In the genomic region with DNA sequence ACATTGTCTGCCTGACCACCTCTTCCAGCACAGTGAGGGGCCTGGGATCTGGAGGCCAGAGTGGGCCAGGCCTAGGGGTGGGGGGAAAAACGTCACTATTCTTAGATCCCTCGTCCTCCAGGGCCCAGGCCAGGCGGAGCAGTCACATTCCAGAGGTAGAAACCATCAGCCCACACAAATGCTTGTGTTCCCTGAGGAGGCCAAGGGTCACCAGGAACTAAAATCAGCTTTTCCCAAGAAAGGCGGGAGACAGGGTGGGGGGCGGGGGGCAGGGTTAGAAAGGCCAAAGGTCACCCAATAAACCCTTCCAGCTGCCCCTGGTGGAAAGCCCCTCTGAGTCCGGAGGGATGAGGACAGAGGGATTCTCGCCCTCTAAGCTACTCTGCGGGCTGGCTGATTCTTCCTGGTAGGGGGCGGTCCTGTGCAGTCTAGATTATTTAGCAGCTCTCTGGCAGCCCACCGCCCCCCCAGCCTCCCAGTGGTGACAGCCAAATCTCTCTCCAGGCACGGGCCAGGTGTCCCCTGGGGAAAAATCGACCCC, we compare ENCODE assay signal across 20 cellular contexts. TPM values are rescaled to one million over a fixed set of nuclear protein-coding genes. Genes with fewer than 3 reads are reported as not detected.
DNase-seq lines count a peak whose midpoint lies in the region; ATAC-seq, FAIRE-seq and TF ChIP-seq lines count a peak whose summit lies in the region.
"Had no signal": no experiment of that assay in that cellular context is flagged by ENCODE, and none has a peak within 500 bp of the region (broad histone marks: within the 10 kb centered on the region; RNA-seq: fewer than 3 reads in every experiment).

No MANE protein-coding gene starts in this region.

- intact Hi-C loops in natural killer cell (cut with micrococcal nuclease), result no loop called here
- intact Hi-C loops in HepG2 (cut with micrococcal nuclease; ENCODE audit: unreplicated experiment), result no loop called here
- intact Hi-C loops in uterus (cut with DNase I; ENCODE audit: low total_unique reads), result no loop called here

- no TSS peak for BruUV-seq in HepG2 (replicated peaks; lab: Mats Ljungman, UMichigan)

- no peaks in the 10 kb centered on the region for H4K20me1 ChIP-seq in HepG2 (ENCODE audit: insufficient read depth, low read length)

- 0 out of 2 replicates have a peak overlapping the region, but pooled peaks have one; percentile 8 for H3K9ac ChIP-seq in HepG2 (ENCODE audit: insufficient read depth, low read depth, low read length)

- in situ Hi-C loops in HepG2 (cut with HindIII; ENCODE audit: extremely low pct_ligation_motif_present, low pct_unique_long_range_greater_than_20kb), result no loop called here

- H3K36me3 ChIP-seq in HepG2 (replicated peaks in 1 of 2; ENCODE audit: control insufficient read depth in 1 of 2, insufficient read depth in 2 of 2, low read length in 2 of 2) (no peaks in the 10 kb centered on the region), MG63 (no peaks in the 10 kb centered on the region), uterus (no peaks in the 10 kb centered on the region)
- H3K36me3 ChIP-seq: spleen had no signal

- no peak for ATAC-seq in natural killer cell treated with Interleukin-12 subunit alpha and Interleukin-12 subunit beta and Interleukin-15 and Interleukin-18, amount 100 ng/mL, for 72 hours
- ATAC-seq in natural killer cell, result no peak
- ATAC-seq in HepG2, result peak; percentile 71
- ATAC-seq: activated naive CD8-positive, alpha-beta T cell treated with anti-CD3 and anti-CD28 coated beads, Interleukin-2, amount 50 U/mL, for 24 hours had no signal

- H3K4me1 Mint-ChIP-seq in natural killer cell treated with Interleukin-12 subunit alpha and Interleukin-12 subunit beta and Interleukin-15 and Interleukin-18, amount 100 ng/mL, for 72 hours (ENCODE audit: low read depth in 2 of 2), result no peaks in the 10 kb centered on the region
- H3K4me1 Mint-ChIP-seq in natural killer cell (no peaks in the 10 kb centered on the region), type B pancreatic cell (ENCODE audit: unreplicated experiment) (peaks cover 16% of the 10 kb centered on the region)
- H3K4me1 Mint-ChIP-seq: activated naive CD8-positive, alpha-beta T cell treated with anti-CD3 and anti-CD28 coated beads, Interleukin-2, amount 50 U/mL, for 24 hours had no signal

- H3K36me3 Mint-ChIP-seq in natural killer cell treated with Interleukin-12 subunit alpha and Interleukin-12 subunit beta and Interleukin-15 and Interleukin-18, amount 100 ng/mL, for 72 hours, result no peaks in the 10 kb centered on the region
- no peaks in the 10 kb centered on the region for H3K36me3 Mint-ChIP-seq in natural killer cell
- H3K36me3 Mint-ChIP-seq in type B pancreatic cell, result no peaks in the 10 kb centered on the region

- TF ChIP-seq RAD21 in HepG2 (CRISPR knock-in tag; IDR thresholded peaks at IDR 0.05), result no peak

- no peak overlapping the region for H3K4me3 Mint-ChIP-seq in natural killer cell treated with Interleukin-12 subunit alpha and Interleukin-12 subunit beta and Interleukin-15 and Interleukin-18, amount 100 ng/mL, for 72 hours
- H3K4me3 Mint-ChIP-seq in natural killer cell (no peak overlapping the region), type B pancreatic cell (no peak overlapping the region)
- H3K4me3 Mint-ChIP-seq: activated naive CD8-positive, alpha-beta T cell treated with anti-CD3 and anti-CD28 coated beads, Interleukin-2, amount 50 U/mL, for 24 hours had no signal

- no peak for TF ChIP-seq EP300 in HepG2 (IDR thresholded peaks at IDR 0.05; ENCODE audit: low read depth in 2 of 2, low read length in 2 of 2)
- TF ChIP-seq EP300 in HepG2 (CRISPR knock-in tag; IDR thresholded peaks at IDR 0.05; ENCODE audit: borderline replicate concordance), result no peak

- DNase-seq in natural killer cell treated with Interleukin-12 subunit alpha and Interleukin-12 subunit beta and Interleukin-15 and Interleukin-18, amount 100 ng/mL, for 72 hours (ENCODE audit: low spot score), result peak; percentile 57
- DNase-seq in natural killer cell, result no peak
- peak; percentile 49 for DNase-seq in cerebellar cortex (ENCODE audit: low spot score)
- no peak for DNase-seq in HepG2 (ENCODE audit: low spot score)
- no peak for DNase-seq in type B pancreatic cell (ENCODE audit: extremely low spot score, unreplicated experiment)
- DNase-seq in MG63, result no peak
- no peak for DNase-seq in NCI-H1105 (lab: John Stamatoyannopoulos, UW)
- no peak for DNase-seq in uterus
- DNase-seq: activated CD4-positive, alpha-beta T cell treated with anti-CD3 and anti-CD28 coated beads for 48 hours; activated naive CD8-positive, alpha-beta T cell treated with anti-CD3 and anti-CD28 coated beads, Interleukin-2, amount 50 U/mL, for 24 hours; activated T-cell treated with anti-CD3 and anti-CD28 coated beads, Interleukin-2, amount 50 U/mL, for 1 hour; erythroblast; NCI-H187; NCI-H748 treated with DMSO at 0.1 percent for 48 hours; T-helper 2 cell had no signal

- no peak overlapping the region for H2AFZ ChIP-seq in HepG2 (ENCODE audit: low read length)

- no peak overlapping the region for H3K27ac Mint-ChIP-seq in natural killer cell treated with Interleukin-12 subunit alpha and Interleukin-12 subunit beta and Interleukin-15 and Interleukin-18, amount 100 ng/mL, for 72 hours
- no peak overlapping the region for H3K27ac Mint-ChIP-seq in natural killer cell
- peak overlapping the region; percentile 26 for H3K27ac Mint-ChIP-seq in type B pancreatic cell
- H3K27ac Mint-ChIP-seq: activated naive CD8-positive, alpha-beta T cell treated with anti-CD3 and anti-CD28 coated beads, Interleukin-2, amount 50 U/mL, for 24 hours had no signal

- H3K27ac ChIP-seq in HepG2 (ENCODE audit: extremely low read length, insufficient read depth, low read length) (no peak overlapping the region), uterus (no peak overlapping the region)
- H3K27ac ChIP-seq: spleen had no signal

- FAIRE-seq in HepG2 (lab: Jason Lieb, UNC), result peak; percentile 23
- FAIRE-seq: colon had no signal

- H3K9me3 ChIP-seq in HepG2 (ENCODE audit: low read length) (no peaks in the 10 kb centered on the region), MG63 (no peaks in the 10 kb centered on the region), uterus (no peaks in the 10 kb centered on the region)
- H3K9me3 ChIP-seq: spleen had no signal

- CTCF ChIA-PET in HepG2 (lab: Yijun Ruan, JAX; ENCODE audit: low intra/inter-chr PET ratio, low total read pairs), result no interaction called here

- H3K4me1 ChIP-seq in HepG2 (ENCODE audit: insufficient read depth, low read length), result peaks cover 47% of the 10 kb centered on the region
- no peaks in the 10 kb centered on the region for H3K4me1 ChIP-seq in uterus
- H3K4me1 ChIP-seq: spleen had no signal

- peak overlapping the region; percentile 72 for H3K4me2 ChIP-seq in HepG2 (ENCODE audit: low read depth, low read length)

- TF ChIP-seq POLR2A in HepG2 (IDR thresholded peaks at IDR 0.05; ENCODE audit: insufficient read depth in 1 of 2, low read depth in 2 of 2, low read length in 2 of 2) (no peak), uterus (IDR thresholded peaks at IDR 0.05) (no peak)

- H3K27me3 ChIP-seq in HepG2 (ENCODE audit: control insufficient read depth in 1 of 2, insufficient read depth in 2 of 2, low read length in 2 of 2), result no peaks in the 10 kb centered on the region; a peak in 3 of 5 replicates
- no peaks in the 10 kb centered on the region; the same call in 1 of the 2 replicates for H3K27me3 ChIP-seq in MG63
- H3K27me3 ChIP-seq in uterus, result no peaks in the 10 kb centered on the region

- peak overlapping the region in 1 of 3 experiments; percentile 25; a peak in 2 of 6 replicates for H3K4me3 ChIP-seq in HepG2 (replicated peaks in 1 of 3; ENCODE audit: insufficient read depth in 1 of 3, low read depth in 2 of 3, low read length in 3 of 3)
- no peak overlapping the region for H3K4me3 ChIP-seq in MG63
- H3K4me3 ChIP-seq in uterus, result no peak overlapping the region
- H3K4me3 ChIP-seq: spleen had no signal

- TF ChIP-seq CTCF in natural killer cell (IDR thresholded peaks at IDR 0.05), result no peak
- peak; percentile 46 for TF ChIP-seq CTCF in HepG2 (CRISPR knock-in tag; IDR thresholded peaks at IDR 0.05)
- peak; percentile 25 for TF ChIP-seq CTCF in type B pancreatic cell (conservative IDR thresholded peaks at IDR 0.05)
- no peak for TF ChIP-seq CTCF in uterus (IDR thresholded peaks at IDR 0.05)

- H3K27me3 Mint-ChIP-seq in natural killer cell treated with Interleukin-12 subunit alpha and Interleukin-12 subunit beta and Interleukin-15 and Interleukin-18, amount 100 ng/mL, for 72 hours, result peaks cover 0 to 3% of the 10 kb centered on the region in 2 donors
- H3K27me3 Mint-ChIP-seq in natural killer cell (ENCODE audit: low read depth in 2 of 2) (no peaks in the 10 kb centered on the region), type B pancreatic cell (no peaks in the 10 kb centered on the region)
- H3K27me3 Mint-ChIP-seq: activated naive CD8-positive, alpha-beta T cell treated with anti-CD3 and anti-CD28 coated beads, Interleukin-2, amount 50 U/mL, for 24 hours had no signal

- H3K9me3 Mint-ChIP-seq in natural killer cell treated with Interleukin-12 subunit alpha and Interleukin-12 subunit beta and Interleukin-15 and Interleukin-18, amount 100 ng/mL, for 72 hours, result no peaks in the 10 kb centered on the region
- H3K9me3 Mint-ChIP-seq in natural killer cell, result no peaks in the 10 kb centered on the region
- H3K9me3 Mint-ChIP-seq in type B pancreatic cell, result no peaks in the 10 kb centered on the region
- H3K9me3 Mint-ChIP-seq: activated naive CD8-positive, alpha-beta T cell treated with anti-CD3 and anti-CD28 coated beads, Interleukin-2, amount 50 U/mL, for 24 hours had no signal

- POLR2A ChIA-PET in HepG2 (lab: Yijun Ruan, JAX), result no interaction called here

- no peaks in the 10 kb centered on the region for H3K79me2 ChIP-seq in HepG2 (ENCODE audit: insufficient read depth, low read length)

- WGBS in HepG2 (ENCODE audit: low lambda C conversion rate), result 0% methylated on average over 2 of the region's 12 CpGs

RNA-seq across cellular contexts. Expression of a gene that starts 23.5 kb away (rescaled TPM):
- total RNA-seq in natural killer cell treated with Interleukin-12 subunit alpha and Interleukin-12 subunit beta and Interleukin-15 and Interleukin-18, amount 100 ng/mL, for 72 hours, result under 1 TPM in 1 of 2 donors, not detected in 1; 0.71 TPM
- under 1 TPM in 1 of 3 donors, not detected in 2; 0.28 TPM for total RNA-seq in natural killer cell
- total RNA-seq in HepG2 (2016; rRNA removed; fragmentation: Illumina TruSeq; extraction: Trizol), result not detected in 2 replicates
- not detected in 2 replicates for total RNA-seq in HepG2 (2016; cell fraction: cytosol; rRNA removed; fragmentation: Illumina TruSeq; extraction: Trizol; ENCODE audit: low read depth)
- not detected in 2 replicates for total RNA-seq in HepG2 (2016; cell fraction: insoluble cytoplasmic fraction; rRNA removed; fragmentation: Illumina TruSeq; extraction: Trizol)
- total RNA-seq in HepG2 (2016; cell fraction: membrane; rRNA removed; fragmentation: Illumina TruSeq; extraction: Trizol), result not detected in 2 replicates
- total RNA-seq in HepG2 (2016; cell fraction: nucleus; rRNA removed; fragmentation: Illumina TruSeq; extraction: Trizol), result not detected in 2 replicates
- polyA plus RNA-seq in HepG2 (2011; rRNA removed), result not detected in 2 replicates
- not detected in 2 replicates for polyA plus RNA-seq in HepG2 (2011; cell fraction: cytosol; rRNA removed)
- polyA plus RNA-seq in HepG2 (2011; cell fraction: nucleus; rRNA removed), result not detected in 2 replicates
- polyA plus RNA-seq in HepG2 (2012), result not detected in 2 replicates
- not detected in 2 replicates for polyA plus RNA-seq in HepG2 (2016; cell fraction: cytosol; fragmentation: Illumina TruSeq; extraction: Trizol; ENCODE audit: low read depth)
- polyA plus RNA-seq in HepG2 (2016; cell fraction: insoluble cytoplasmic fraction; fragmentation: Illumina TruSeq; extraction: Trizol; ENCODE audit: low read depth), result not detected in 2 replicates
- not detected in 2 replicates for polyA plus RNA-seq in HepG2 (2016; cell fraction: membrane; fragmentation: Illumina TruSeq; extraction: Trizol; ENCODE audit: low read depth)
- polyA plus RNA-seq in HepG2 (2016; cell fraction: nucleus; fragmentation: Illumina TruSeq; extraction: Trizol; ENCODE audit: insufficient read depth, low read depth), result not detected in 2 replicates
- not detected in 2 replicates for polyA minus RNA-seq in HepG2 (2011; rRNA and poly(A)+ RNA removed; ENCODE audit: low replicate concordance)
- polyA minus RNA-seq in HepG2 (2011; cell fraction: cytosol; rRNA and poly(A)+ RNA removed), result not detected in 2 replicates
- polyA minus RNA-seq in HepG2 (2011; cell fraction: nucleus; rRNA and poly(A)+ RNA removed), result not detected in 2 replicates
- 1.4 and 5.6 TPM in 2 replicates for total RNA-seq in type B pancreatic cell (ENCODE audit: low replicate concordance)
- not detected in 2 replicates for total RNA-seq in MG63 (2014; rRNA removed; shearing (Covaris generic); ENCODE audit: low replicate concordance)
- not detected for total RNA-seq in uterus
- total RNA-seq: A673, H4, liver had no signal
- polyA plus RNA-seq: liver had no signal

RNA-seq across cellular contexts. Expression of a gene that starts 23.6 kb away (rescaled TPM):
- total RNA-seq in natural killer cell treated with Interleukin-12 subunit alpha and Interleukin-12 subunit beta and Interleukin-15 and Interleukin-18, amount 100 ng/mL, for 72 hours, result 100 to 1,000 TPM; 124 to 137 TPM
- total RNA-seq in natural killer cell (10 to 100 TPM; 36.9 to 43.9 (median 43.8) TPM), HepG2 (2016; rRNA removed; fragmentation: Illumina TruSeq; extraction: Trizol) (38.4 and 58.2 TPM in 2 replicates), type B pancreatic cell (ENCODE audit: low replicate concordance) (92.1 and 124 TPM in 2 replicates), uterus (10 to 100 TPM; 14.1 to 71.7 (median 39.3) TPM)
- 8.6 and 10.0 TPM in 2 replicates for total RNA-seq in HepG2 (2016; cell fraction: cytosol; rRNA removed; fragmentation: Illumina TruSeq; extraction: Trizol; ENCODE audit: low read depth)
- total RNA-seq in HepG2 (2016; cell fraction: insoluble cytoplasmic fraction; rRNA removed; fragmentation: Illumina TruSeq; extraction: Trizol), result 41.2 and 51.9 TPM in 2 replicates
- total RNA-seq in HepG2 (2016; cell fraction: membrane; rRNA removed; fragmentation: Illumina TruSeq; extraction: Trizol), result 24.1 and 24.3 TPM in 2 replicates
- 22.6 and 27.5 TPM in 2 replicates for total RNA-seq in HepG2 (2016; cell fraction: nucleus; rRNA removed; fragmentation: Illumina TruSeq; extraction: Trizol)
- 25.6 and 27.9 TPM in 2 replicates for polyA plus RNA-seq in HepG2 (2011; rRNA removed)
- polyA plus RNA-seq in HepG2 (2011; cell fraction: cytosol; rRNA removed), result 35.9 and 37.1 TPM in 2 replicates
- 16.7 and 17.2 TPM in 2 replicates for polyA plus RNA-seq in HepG2 (2011; cell fraction: nucleus; rRNA removed)
- polyA plus RNA-seq in HepG2 (2012), result 37.6 and 45.7 TPM in 2 replicates
- polyA plus RNA-seq in HepG2 (2016; cell fraction: cytosol; fragmentation: Illumina TruSeq; extraction: Trizol; ENCODE audit: low read depth), result 16.8 and 20.9 TPM in 2 replicates
- polyA plus RNA-seq in HepG2 (2016; cell fraction: insoluble cytoplasmic fraction; fragmentation: Illumina TruSeq; extraction: Trizol; ENCODE audit: low read depth), result 86.4 and 99.7 TPM in 2 replicates
- 22.9 and 27.5 TPM in 2 replicates for polyA plus RNA-seq in HepG2 (2016; cell fraction: membrane; fragmentation: Illumina TruSeq; extraction: Trizol; ENCODE audit: low read depth)
- polyA plus RNA-seq in HepG2 (2016; cell fraction: nucleus; fragmentation: Illumina TruSeq; extraction: Trizol; ENCODE audit: insufficient read depth, low read depth), result 51.0 and 52.2 TPM in 2 replicates
- polyA minus RNA-seq in HepG2 (2011; rRNA and poly(A)+ RNA removed; ENCODE audit: low replicate concordance), result 35.9 and 54.6 TPM in 2 replicates
- polyA minus RNA-seq in HepG2 (2011; cell fraction: cytosol; rRNA and poly(A)+ RNA removed), result 26.8 and 28.9 TPM in 2 replicates
- polyA minus RNA-seq in HepG2 (2011; cell fraction: nucleus; rRNA and poly(A)+ RNA removed), result 7.3 and 10.2 TPM in 2 replicates
- total RNA-seq in MG63 (2014; rRNA removed; shearing (Covaris generic); ENCODE audit: low replicate concordance), result 90.8 and 118 TPM in 2 replicates

Comparison
In these comparisons a context has a peak if more than half of its experiments do, and no peak if none do; other contexts are left out.
1. DNase-seq: peak in natural killer cell treated with Interleukin-12 subunit alpha and Interleukin-12 subunit beta and Interleukin-15 and Interleukin-18, amount 100 ng/mL, for 72 hours (single experiment) and cerebellar cortex (single experiment); none in natural killer cell (single experiment), HepG2 (single experiment), type B pancreatic cell (single experiment), MG63 (single experiment), NCI-H1105 (single experiment) and uterus (0 of 2).
2. CTCF ChIP-seq: peak in HepG2 (single experiment) and type B pancreatic cell (single experiment); none in natural killer cell (single experiment) and uterus (0 of 4).